11 cellular contexts compared by ENCODE assay signal in the genomic region with DNA sequence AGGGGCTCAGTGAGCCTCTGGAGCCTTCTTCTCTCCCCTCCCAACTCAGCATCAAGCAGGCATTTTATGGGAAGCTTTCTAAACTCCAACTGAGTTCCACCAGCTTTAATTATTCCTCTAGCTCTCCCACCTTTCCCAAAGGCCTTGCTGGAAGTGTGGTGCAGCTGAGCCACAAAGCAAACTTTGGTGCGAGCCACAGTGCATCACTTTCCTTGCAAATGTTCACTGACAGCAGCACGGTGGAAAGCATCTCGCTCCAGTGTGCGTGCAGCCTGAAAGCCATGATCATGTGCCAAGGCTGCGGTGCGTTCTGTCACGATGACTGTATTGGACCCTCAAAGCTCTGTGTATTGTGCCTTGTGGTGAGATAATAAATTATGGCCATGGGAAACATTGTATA.
DNase-seq lines count a peak whose midpoint lies in the region; ATAC-seq and TF ChIP-seq lines count a peak whose summit lies in the region.
"Had no signal": no experiment of that assay in that cellular context is flagged by ENCODE, and none has a peak within 500 bp of the region (broad histone marks: within the 10 kb centered on the region; RNA-seq: fewer than 3 reads in every experiment).

No MANE protein-coding gene starts in this region.

- peak overlapping the region; percentile 9 for H3K27ac Mint-ChIP-seq in activated CD8-positive, alpha-beta T cell treated with anti-CD3 and anti-CD28 coated beads for 36 hours
- H3K27ac Mint-ChIP-seq in activated CD8-positive, alpha-beta T cell treated with anti-CD3 and anti-CD28 coated beads, Interleukin-2, amount 10 ng/mL, durations not matched to agents 7 days and 5 days: no peak overlapping the region
- no peak overlapping the region for H3K27ac Mint-ChIP-seq in endothelial cell (ENCODE audit: unreplicated experiment)

- H3K9me3 Mint-ChIP-seq in activated CD8-positive, alpha-beta T cell treated with anti-CD3 and anti-CD28 coated beads for 36 hours: no peaks in the 10 kb centered on the region
- H3K9me3 Mint-ChIP-seq in activated CD8-positive, alpha-beta T cell treated with anti-CD3 and anti-CD28 coated beads, Interleukin-2, amount 10 ng/mL, durations not matched to agents 7 days and 5 days (ENCODE audit: insufficient read depth): no peaks in the 10 kb centered on the region
- no peaks in the 10 kb centered on the region for H3K9me3 Mint-ChIP-seq in endothelial cell (ENCODE audit: unreplicated experiment)

- H3K4ac ChIP-seq in mesenchymal stem cell (ENCODE audit: low read depth in 1 of 2, low read length in 2 of 2): no peak overlapping the region

- H3K27ac ChIP-seq in BLaER1 (no peak overlapping the region), mesenchymal stem cell (ENCODE audit: low read length, poor library complexity, severe bottlenecking) (no peak overlapping the region), SJCRH30 (no peak overlapping the region)

- H3K23ac ChIP-seq in mesenchymal stem cell (ENCODE audit: low read length in 2 of 2): no peak overlapping the region

- TF ChIP-seq CTCF in activated CD8-positive, alpha-beta T cell treated with anti-CD3 and anti-CD28 coated beads for 36 hours (IDR thresholded peaks at IDR 0.05): no peak
- no peak for TF ChIP-seq CTCF in endothelial cell (IDR thresholded peaks at IDR 0.05; ENCODE audit: unreplicated experiment)

- peaks cover 55% of the 10 kb centered on the region for H3K4me1 ChIP-seq in BLaER1
- peaks cover 2% of the 10 kb centered on the region for H3K4me1 ChIP-seq in mesenchymal stem cell (ENCODE audit: control insufficient read depth, insufficient read depth, low read depth, low read length)
- H3K4me1 ChIP-seq in SJCRH30: no peaks in the 10 kb centered on the region

- H2AK5ac ChIP-seq in mesenchymal stem cell (ENCODE audit: low read length, severe bottlenecking): no peak overlapping the region

- peak overlapping the region; percentile 71; the same call in 1 of the 2 replicates for H3K4me2 ChIP-seq in BLaER1
- no peak overlapping the region for H3K4me2 ChIP-seq in mesenchymal stem cell (ENCODE audit: low read length, poor library complexity, severe bottlenecking)

- no peak for ATAC-seq in activated CD8-positive, alpha-beta T cell treated with anti-CD3 and anti-CD28 coated beads for 36 hours
- ATAC-seq in activated CD8-positive, alpha-beta T cell treated with anti-CD3 and anti-CD28 coated beads, Interleukin-2, amount 10 ng/mL, durations not matched to agents 7 days and 5 days: no peak

- no peaks in the 10 kb centered on the region for H3K9me3 ChIP-seq in BLaER1
- no peaks in the 10 kb centered on the region for H3K9me3 ChIP-seq in mesenchymal stem cell (ENCODE audit: control insufficient read depth, low read length)
- no peaks in the 10 kb centered on the region for H3K9me3 ChIP-seq in SJCRH30 (replicated peaks)
- H3K9me3 ChIP-seq: BE2C had no signal

- no peak overlapping the region for H2BK120ac ChIP-seq in mesenchymal stem cell (ENCODE audit: low read depth, low read length)

- CTCF ChIA-PET in activated CD8-positive, alpha-beta T cell treated with anti-CD3 and anti-CD28 coated beads for 36 hours (lab: Charles Lee): interaction anchor here (1.4 kb wide), 1 partner anchor 9 kb away, joined by 4 read pairs; no protein-coding TSS in a partner anchor
- CTCF ChIA-PET in activated CD8-positive, alpha-beta T cell treated with anti-CD3 and anti-CD28 coated beads, Interleukin-2, amount 10 ng/mL, durations not matched to agents 7 days and 5 days (lab: Charles Lee): interaction anchor here (0.8 kb wide), 1 partner anchor 12 kb away, joined by 3 read pairs; no protein-coding TSS in a partner anchor

- no peak overlapping the region for H3K18ac ChIP-seq in mesenchymal stem cell (ENCODE audit: low read depth in 1 of 2, low read length in 2 of 2)

- no peak for DNase-seq in activated CD8-positive, alpha-beta T cell treated with anti-CD3 and anti-CD28 coated beads for 36 hours
- no peak for DNase-seq in activated CD8-positive, alpha-beta T cell treated with anti-CD3 and anti-CD28 coated beads, Interleukin-2, amount 10 ng/mL, durations not matched to agents 7 days and 5 days
- DNase-seq in H7 (peak; percentile 15), endothelial cell (ENCODE audit: low spot score) (no peak), mesenchymal stem cell (no peak), KG1 (lab: John Stamatoyannopoulos, UW) (no peak), SJCRH30 (no peak)
- DNase-seq: BE2C, GF-D8, IMR-90 had no signal

- H2BK5ac ChIP-seq in mesenchymal stem cell (ENCODE audit: low read depth, low read length, poor library complexity, severe bottlenecking): no peak overlapping the region

- H2BK15ac ChIP-seq in mesenchymal stem cell (ENCODE audit: low read depth, poor library complexity, severe bottlenecking): no peak overlapping the region

- peaks cover 74% of the 10 kb centered on the region for H3K79me1 ChIP-seq in mesenchymal stem cell (replicated peaks; ENCODE audit: low read length, poor library complexity, severe bottlenecking)

- H3K4me1 Mint-ChIP-seq in activated CD8-positive, alpha-beta T cell treated with anti-CD3 and anti-CD28 coated beads for 36 hours (ENCODE audit: low read depth): peaks cover 21% of the 10 kb centered on the region
- peaks cover 17% of the 10 kb centered on the region for H3K4me1 Mint-ChIP-seq in activated CD8-positive, alpha-beta T cell treated with anti-CD3 and anti-CD28 coated beads, Interleukin-2, amount 10 ng/mL, durations not matched to agents 7 days and 5 days (ENCODE audit: low read depth)
- peaks cover 49% of the 10 kb centered on the region for H3K4me1 Mint-ChIP-seq in endothelial cell (ENCODE audit: unreplicated experiment)

- no peak overlapping the region for H3K9ac ChIP-seq in BLaER1
- H3K9ac ChIP-seq in mesenchymal stem cell (ENCODE audit: low read length): no peak overlapping the region

- H2BK12ac ChIP-seq in mesenchymal stem cell (ENCODE audit: low read length in 2 of 2): no peak overlapping the region

- no peaks in the 10 kb centered on the region for H3K27me3 Mint-ChIP-seq in activated CD8-positive, alpha-beta T cell treated with anti-CD3 and anti-CD28 coated beads for 36 hours
- no peaks in the 10 kb centered on the region for H3K27me3 Mint-ChIP-seq in activated CD8-positive, alpha-beta T cell treated with anti-CD3 and anti-CD28 coated beads, Interleukin-2, amount 10 ng/mL, durations not matched to agents 7 days and 5 days (ENCODE audit: low read depth)
- peaks cover 10% of the 10 kb centered on the region for H3K27me3 Mint-ChIP-seq in endothelial cell (ENCODE audit: unreplicated experiment)

- no peak overlapping the region for H2AFZ ChIP-seq in mesenchymal stem cell (ENCODE audit: low read depth, low read length)

- H3K27me3 ChIP-seq in BLaER1 (no peaks in the 10 kb centered on the region), H7 (ENCODE audit: control insufficient read depth, insufficient read depth, low read length) (no peaks in the 10 kb centered on the region), mesenchymal stem cell (ENCODE audit: control insufficient read depth in 1 of 2, insufficient read depth in 1 of 2, low read length in 2 of 2) (no peaks in the 10 kb centered on the region), SJCRH30 (no peaks in the 10 kb centered on the region)
- H3K27me3 ChIP-seq: BE2C had no signal

- H3K4me3 ChIP-seq in BLaER1: no peak overlapping the region
- H3K4me3 ChIP-seq in H7 (ENCODE audit: insufficient read depth, low read depth, low read length): no peak overlapping the region
- H3K4me3 ChIP-seq in mesenchymal stem cell (ENCODE audit: insufficient read depth in 1 of 2, low read depth in 1 of 2, low read length in 2 of 2): no peak overlapping the region
- H3K4me3 ChIP-seq in SJCRH30: no peak overlapping the region

- no peak overlapping the region for H3K4me3 Mint-ChIP-seq in activated CD8-positive, alpha-beta T cell treated with anti-CD3 and anti-CD28 coated beads for 36 hours
- H3K4me3 Mint-ChIP-seq in activated CD8-positive, alpha-beta T cell treated with anti-CD3 and anti-CD28 coated beads, Interleukin-2, amount 10 ng/mL, durations not matched to agents 7 days and 5 days: no peak overlapping the region
- H3K4me3 Mint-ChIP-seq in endothelial cell (ENCODE audit: unreplicated experiment): peak overlapping the region; percentile 28

- peaks cover 59% of the 10 kb centered on the region for H3K36me3 Mint-ChIP-seq in activated CD8-positive, alpha-beta T cell treated with anti-CD3 and anti-CD28 coated beads for 36 hours (ENCODE audit: low read depth)
- H3K36me3 Mint-ChIP-seq in activated CD8-positive, alpha-beta T cell treated with anti-CD3 and anti-CD28 coated beads, Interleukin-2, amount 10 ng/mL, durations not matched to agents 7 days and 5 days (ENCODE audit: low read depth): peaks cover 71% of the 10 kb centered on the region
- peaks cover 48% of the 10 kb centered on the region for H3K36me3 Mint-ChIP-seq in endothelial cell (ENCODE audit: low read depth, unreplicated experiment)

- peaks cover 100% of the 10 kb centered on the region for H4K20me1 ChIP-seq in BLaER1

- POLR2A ChIA-PET in activated CD8-positive, alpha-beta T cell treated with anti-CD3 and anti-CD28 coated beads for 36 hours (lab: Charles Lee): interaction anchor here (1.1 to 1.3 kb wide), 2 partner anchors 12 kb away, joined by 3 to 4 read pairs; no protein-coding TSS in a partner anchor
- POLR2A ChIA-PET in activated CD8-positive, alpha-beta T cell treated with anti-CD3 and anti-CD28 coated beads, Interleukin-2, amount 10 ng/mL, durations not matched to agents 7 days and 5 days (lab: Charles Lee): interaction anchor here (0.6 kb wide), 3 partner anchors 13 to 74 kb away, joined by 3 to 4 read pairs (median 3); no protein-coding TSS in a partner anchor

- intact Hi-C loops in activated CD8-positive, alpha-beta T cell treated with anti-CD3 and anti-CD28 coated beads for 36 hours (cut with micrococcal nuclease): no loop called here

- no peak overlapping the region for H3K14ac ChIP-seq in mesenchymal stem cell (ENCODE audit: low read length in 2 of 2)

- WGBS in mesenchymal stem cell: 96% methylated on average over 7 of the region's 7 CpGs

- H4K91ac ChIP-seq in mesenchymal stem cell (ENCODE audit: low read length): no peak overlapping the region

- no peak overlapping the region for H4K8ac ChIP-seq in mesenchymal stem cell (ENCODE audit: low read length)

- H3K36me3 ChIP-seq in BLaER1 (peaks cover 89% of the 10 kb centered on the region), H7 (replicated peaks; ENCODE audit: control insufficient read depth, insufficient read depth, low read length) (peaks cover 7% of the 10 kb centered on the region), mesenchymal stem cell (ENCODE audit: control insufficient read depth in 1 of 2, insufficient read depth in 2 of 2, low read depth in 1 of 2, low read length in 2 of 2) (peaks cover 80 to 88% of the 10 kb centered on the region in 2 experiments), SJCRH30 (peaks cover 80% of the 10 kb centered on the region)
